In genomic region chr5:111781200-111781599, GRCh38 we compare ENCODE assay signal across 13 cellular contexts. TPM values are rescaled to one million over a fixed set of nuclear protein-coding genes. Genes with fewer than 3 reads are reported as not detected.
DNase-seq lines count a peak whose midpoint lies in the region; ATAC-seq and TF ChIP-seq lines count a peak whose summit lies in the region.
"Had no signal": no experiment of that assay in that cellular context is flagged by ENCODE, and none has a peak within 500 bp of the region (broad histone marks: within the 10 kb centered on the region; RNA-seq: fewer than 3 reads in every experiment).

No MANE protein-coding gene starts in this region.

- no peaks in the 10 kb centered on the region for H3F3A ChIP-seq in PC-3 (ENCODE audit: low read length, unreplicated experiment)

- TF ChIP-seq CTCF in PC-3 (conservative IDR thresholded peaks at IDR 0.05; ENCODE audit: low read depth, low read length): no peak
- no peak for TF ChIP-seq CTCF in RWPE1 (conservative IDR thresholded peaks at IDR 0.05; ENCODE audit: low read depth)

- ATAC-seq in PC-3: no peak
- ATAC-seq in GM18861 (IDR thresholded peaks at IDR 0.05; ENCODE audit: unreplicated experiment): no peak
- no peak for ATAC-seq in HG02870 (IDR thresholded peaks at IDR 0.05; ENCODE audit: unreplicated experiment)
- ATAC-seq: activated CD8-positive, alpha-beta T cell treated with anti-CD3 and anti-CD28 coated beads, Interleukin-2, amount 10 ng/mL, durations not matched to agents 7 days and 5 days had no signal

- H3K9me3 ChIP-seq in PC-3 (ENCODE audit: low read length): no peaks in the 10 kb centered on the region
- H3K9me3 ChIP-seq: BLaER1 had no signal

- H3K4me3 ChIP-seq in PC-3 (ENCODE audit: low read length): no peak overlapping the region
- H3K4me3 ChIP-seq: BLaER1, SK-N-MC had no signal

- H3K9me3 Mint-ChIP-seq in T-helper 2 cell treated with Interferon-gamma antibody and Interleukin-4, amounts not matched to agents 5 μg/mL and 100 μg/mL, for 36 hours: no peaks in the 10 kb centered on the region
- H3K9me3 Mint-ChIP-seq: activated naive CD8-positive, alpha-beta T cell treated with anti-CD3 and anti-CD28 coated beads for 36 hours; naive B cell had no signal

- H3K27ac ChIP-seq in PC-3 (ENCODE audit: low read length) (no peak overlapping the region), RWPE1 (no peak overlapping the region)
- H3K27ac ChIP-seq: BLaER1 had no signal

- CTCF ChIA-PET in PC-3 (lab: Charles Lee): no interaction called here
- CTCF ChIA-PET in RWPE1 (lab: Yijun Ruan, JAX): no interaction called here

- H3K9ac ChIP-seq in PC-3 (ENCODE audit: low read length): no peak overlapping the region
- H3K9ac ChIP-seq: BLaER1 had no signal

- no peaks in the 10 kb centered on the region for H3K79me2 ChIP-seq in PC-3 (ENCODE audit: low read length)

- H3K36me3 Mint-ChIP-seq in T-helper 2 cell treated with Interferon-gamma antibody and Interleukin-4, amounts not matched to agents 5 μg/mL and 100 μg/mL, for 36 hours (ENCODE audit: low read depth): no peaks in the 10 kb centered on the region
- H3K36me3 Mint-ChIP-seq: activated naive CD8-positive, alpha-beta T cell treated with anti-CD3 and anti-CD28 coated beads for 36 hours; naive B cell had no signal

- H3K4me2 ChIP-seq in PC-3 (ENCODE audit: low read length): no peak overlapping the region
- H3K4me2 ChIP-seq: BLaER1 had no signal

- H3K4me1 Mint-ChIP-seq in T-helper 2 cell treated with Interferon-gamma antibody and Interleukin-4, amounts not matched to agents 5 μg/mL and 100 μg/mL, for 36 hours (ENCODE audit: low read depth): no peaks in the 10 kb centered on the region
- H3K4me1 Mint-ChIP-seq: activated naive CD8-positive, alpha-beta T cell treated with anti-CD3 and anti-CD28 coated beads for 36 hours had no signal

- H3K4me3 Mint-ChIP-seq in T-helper 2 cell treated with Interferon-gamma antibody and Interleukin-4, amounts not matched to agents 5 μg/mL and 100 μg/mL, for 36 hours: no peak overlapping the region
- H3K4me3 Mint-ChIP-seq: activated CD8-positive, alpha-beta T cell treated with anti-CD3 and anti-CD28 coated beads, Interleukin-2, amount 10 ng/mL, durations not matched to agents 7 days and 5 days; activated naive CD8-positive, alpha-beta T cell treated with anti-CD3 and anti-CD28 coated beads for 36 hours; naive B cell had no signal

- peaks cover 6% of the 10 kb centered on the region; the same call in 1 of the 2 replicates for H3K4me1 ChIP-seq in PC-3 (ENCODE audit: insufficient read depth, low read length)

- POLR2A ChIA-PET in PC-3 (lab: Charles Lee; ENCODE audit: unreplicated experiment) (no interaction called here), RWPE1 (lab: Yijun Ruan, JAX; ENCODE audit: low non-redundant PET) (no interaction called here)

- no peak overlapping the region for H3K27ac Mint-ChIP-seq in T-helper 2 cell treated with Interferon-gamma antibody and Interleukin-4, amounts not matched to agents 5 μg/mL and 100 μg/mL, for 36 hours
- H3K27ac Mint-ChIP-seq: activated CD8-positive, alpha-beta T cell treated with anti-CD3 and anti-CD28 coated beads, Interleukin-2, amount 10 ng/mL, durations not matched to agents 7 days and 5 days; activated naive CD8-positive, alpha-beta T cell treated with anti-CD3 and anti-CD28 coated beads for 36 hours; naive B cell had no signal

- intact Hi-C loops in PC-3 (cut with micrococcal nuclease): no loop called here

- no peaks in the 10 kb centered on the region for H3K27me3 ChIP-seq in PC-3 (ENCODE audit: low read length)
- H3K27me3 ChIP-seq: BLaER1 had no signal

- H3K27me3 Mint-ChIP-seq in T-helper 2 cell treated with Interferon-gamma antibody and Interleukin-4, amounts not matched to agents 5 μg/mL and 100 μg/mL, for 36 hours (ENCODE audit: low read depth): peaks cover 19% of the 10 kb centered on the region
- H3K27me3 Mint-ChIP-seq: naive B cell had no signal

- no peak overlapping the region for H2AFZ ChIP-seq in PC-3 (ENCODE audit: low read length)

- peak; percentile 78 for DNase-seq in CD1c-positive myeloid dendritic cell (ENCODE audit: extremely low spot score)
- peak; percentile 28 for DNase-seq in PC-3
- DNase-seq in fibroblast of gingiva (ENCODE audit: low read depth): peak; percentile 53
- DNase-seq in myocyte (ENCODE audit: low read depth): peak; percentile 69
- DNase-seq in T-helper 2 cell treated with Interferon-gamma antibody and Interleukin-4, amounts not matched to agents 5 μg/mL and 100 μg/mL, for 36 hours (ENCODE audit: low spot score): no peak
- no peak for DNase-seq in RWPE1 (ENCODE audit: low spot score)
- DNase-seq: activated CD8-positive, alpha-beta T cell treated with anti-CD3 and anti-CD28 coated beads, Interleukin-2, amount 10 ng/mL, durations not matched to agents 7 days and 5 days; activated naive CD8-positive, alpha-beta T cell treated with anti-CD3 and anti-CD28 coated beads for 36 hours; naive B cell had no signal

- no peaks in the 10 kb centered on the region for H4K20me1 ChIP-seq in PC-3 (ENCODE audit: low read length)
- H4K20me1 ChIP-seq: BLaER1 had no signal

- BruUV-seq in PC-3 (replicated peaks; lab: Mats Ljungman, UMichigan): no TSS peak

- H3K36me3 ChIP-seq in PC-3 (ENCODE audit: low read depth, low read length): no peaks in the 10 kb centered on the region
- H3K36me3 ChIP-seq: BLaER1 had no signal

- H3K9me2 ChIP-seq in PC-3 (replicated peaks; ENCODE audit: low read length): no peaks in the 10 kb centered on the region

RNA-seq across cellular contexts. Expression of gene NREP, which starts 24.2 kb away (rescaled TPM):
- total RNA-seq in PC-3 (2014; rRNA removed) (22.6 and 27.5 TPM in 2 replicates), myocyte (142 and 169 TPM in 2 replicates)
- polyA plus RNA-seq in myocyte (2012): 76.0 TPM

Comparison
In these comparisons a context has a peak if more than half of its experiments do, and no peak if none do; other contexts are left out.
1. DNase-seq: peak in CD1c-positive myeloid dendritic cell (single experiment), PC-3 (single experiment), fibroblast of gingiva (single experiment) and myocyte (single experiment); none in T-helper 2 cell treated with Interferon-gamma antibody and Interleukin-4, amounts not matched to agents 5 μg/mL and 100 μg/mL, for 36 hours (single experiment) and RWPE1 (single experiment).